Comparison of ENCODE assay signal across 22 cellular contexts in genomic region chr1:51565009-51565408, GRCh38. TPM values are rescaled to one million over a fixed set of nuclear protein-coding genes. Genes with fewer than 3 reads are reported as not detected.
DNase-seq lines count a peak whose midpoint lies in the region; ATAC-seq and TF ChIP-seq lines count a peak whose summit lies in the region.
"Had no signal": no experiment of that assay in that cellular context is flagged by ENCODE, and none has a peak within 500 bp of the region (broad histone marks: within the 10 kb centered on the region; RNA-seq: fewer than 3 reads in every experiment).

No MANE protein-coding gene starts in this region.

- POLR2A ChIA-PET in Panc1 (lab: Charles Lee), result interaction anchor here (0.6 kb wide), 1 partner anchor 154 kb away, joined by 3 read pairs; no protein-coding TSS in a partner anchor

- no peaks in the 10 kb centered on the region for H4K20me1 ChIP-seq in GM23338 (replicated peaks; ENCODE audit: insufficient read depth)

- H3K27me3 ChIP-seq in GM23338 (ENCODE audit: insufficient read depth), result no peaks in the 10 kb centered on the region
- no peaks in the 10 kb centered on the region for H3K27me3 ChIP-seq in Panc1 (ENCODE audit: control insufficient read depth, insufficient read depth, low read length)
- no peaks in the 10 kb centered on the region for H3K27me3 ChIP-seq in psoas muscle (ENCODE audit: insufficient read depth in 3 of 3, low read length in 2 of 3)
- H3K27me3 ChIP-seq: SJSA1 had no signal

- no peak overlapping the region for H3K4me3 Mint-ChIP-seq in GM23338
- H3K4me3 Mint-ChIP-seq: B cell; CD4-positive, CD25-positive, alpha-beta regulatory T cell had no signal

- DNase-seq in GM23338 (ENCODE audit: low spot score) (no peak), Panc1 (ENCODE audit: low read depth, low spot score) (no peak), erythroblast (lab: John Stamatoyannopoulos, UW) (peak; percentile 13 to 40), psoas muscle (no peak), Kasumi-1 (lab: John Stamatoyannopoulos, UW) (no peak), globus pallidus (ENCODE audit: low spot score) (no peak)
- DNase-seq: CD4-positive, CD25-positive, alpha-beta regulatory T cell; EL; GF-D8; KBM-7; NCI-H1092 treated with DMSO at 0.1 percent for 48 hours; NCI-H146; NCI-H2029; NCI-H2227 treated with DMSO at 0.1 percent for 48 hours; NCI-H510A; NCI-H774; NK-92 treated with Interleukin-12 subunit alpha and Interleukin-12 subunit beta, amount 100 ng/mL, for 24 hours; T-helper 1 cell had no signal

- H3K4me1 Mint-ChIP-seq in GM23338, result peaks cover 12% of the 10 kb centered on the region

- no peaks in the 10 kb centered on the region for H3K9me2 ChIP-seq in GM23338 (ENCODE audit: insufficient read depth)

- TF ChIP-seq CTCF in GM23338 (conservative IDR thresholded peaks at IDR 0.05; ENCODE audit: low read depth in 2 of 2), result 0 out of 4 replicates have a peak, but pooled peaks of 1 of the 2 experiments have one; percentile 12
- no peak for TF ChIP-seq CTCF in Panc1 (IDR thresholded peaks at IDR 0.05)
- no peak for TF ChIP-seq CTCF in psoas muscle (IDR thresholded peaks at IDR 0.05)

- H3K9me3 Mint-ChIP-seq in GM23338, result no peaks in the 10 kb centered on the region
- H3K9me3 Mint-ChIP-seq: CD4-positive, CD25-positive, alpha-beta regulatory T cell had no signal

- no peak overlapping the region for H3K27ac Mint-ChIP-seq in GM23338
- H3K27ac Mint-ChIP-seq: B cell had no signal

- H3K27me3 Mint-ChIP-seq in GM23338 (ENCODE audit: insufficient read depth, low read depth, poor library complexity), result peaks cover 2% of the 10 kb centered on the region
- H3K27me3 Mint-ChIP-seq: B cell; CD4-positive, CD25-positive, alpha-beta regulatory T cell had no signal

- H3K9me3 ChIP-seq in Panc1 (ENCODE audit: control insufficient read depth, insufficient read depth, low read depth, low read length) (no peaks in the 10 kb centered on the region), psoas muscle (no peaks in the 10 kb centered on the region)
- H3K9me3 ChIP-seq: SJSA1 had no signal

- WGBS in psoas muscle, 3 donors, result 68 to 79% (median 74%) methylated on average over 2 of the region's 2 CpGs

- no peaks in the 10 kb centered on the region for H3K79me2 ChIP-seq in GM23338 (replicated peaks; ENCODE audit: insufficient read depth)

- H3K4me2 ChIP-seq in GM23338, result no peak overlapping the region

- H3K4me1 ChIP-seq in GM23338 (ENCODE audit: insufficient read depth), result peaks cover 18% of the 10 kb centered on the region
- H3K4me1 ChIP-seq in Panc1 (ENCODE audit: control insufficient read depth, insufficient read depth, low read length), result peaks cover 48% of the 10 kb centered on the region
- peaks cover 63% of the 10 kb centered on the region for H3K4me1 ChIP-seq in psoas muscle

- H3K27ac ChIP-seq in GM23338 (ENCODE audit: low read depth) (no peak overlapping the region), Panc1 (ENCODE audit: low read length) (peak overlapping the region; percentile 94), psoas muscle (peak overlapping the region; percentile 53)
- H3K27ac ChIP-seq: SJSA1 had no signal

- no peak overlapping the region for H2AFZ ChIP-seq in GM23338

- H3F3A ChIP-seq in GM23338 (replicated peaks; ENCODE audit: low read depth), result no peaks in the 10 kb centered on the region

- H3K36me3 Mint-ChIP-seq in GM23338 (ENCODE audit: low read depth), result no peaks in the 10 kb centered on the region
- H3K36me3 Mint-ChIP-seq: CD4-positive, CD25-positive, alpha-beta regulatory T cell had no signal

- no peak for TF ChIP-seq POLR2A in erythroblast (IDR thresholded peaks at IDR 0.05; ENCODE audit: low read length)

- peak; percentile 84 for ATAC-seq in GM23338
- no peak for ATAC-seq in Panc1
- no peak for ATAC-seq in psoas muscle
- ATAC-seq in HG02763 (IDR thresholded peaks at IDR 0.05; ENCODE audit: unreplicated experiment), result no peak
- ATAC-seq: Right ventricle myocardium inferior had no signal

- no TSS peak for BruUV-seq in Panc1 (replicated peaks; lab: Mats Ljungman, UMichigan)

- CTCF ChIA-PET in Panc1 (lab: Charles Lee), result no interaction called here

- no peak overlapping the region for H3K4me3 ChIP-seq in GM23338
- no peak overlapping the region for H3K4me3 ChIP-seq in Panc1 (ENCODE audit: low read depth in 2 of 2, low read length in 2 of 2)
- no peak overlapping the region for H3K4me3 ChIP-seq in psoas muscle
- H3K4me3 ChIP-seq: SJSA1 had no signal

- in situ Hi-C loops in Panc1 (cut with HindIII; ENCODE audit: low pct_unique_long_range_greater_than_20kb, low sequenced_read_pairs), result no loop called here

- no peaks in the 10 kb centered on the region for H3K36me3 ChIP-seq in GM23338 (ENCODE audit: insufficient read depth)
- H3K36me3 ChIP-seq in Panc1 (ENCODE audit: control insufficient read depth, insufficient read depth, low read length), result no peaks in the 10 kb centered on the region
- no peaks in the 10 kb centered on the region for H3K36me3 ChIP-seq in psoas muscle (ENCODE audit: insufficient read depth in 1 of 2, low read depth in 1 of 2)
- H3K36me3 ChIP-seq: SJSA1 had no signal

- intact Hi-C loops in Panc1 (cut with micrococcal nuclease; ENCODE audit: unreplicated experiment), result no loop called here
- intact Hi-C loops in psoas muscle (cut with DNase I), result loop anchor here in 1 of 2 donors (5.0 kb wide), 1 partner anchor 37 kb away; no protein-coding TSS in a partner anchor

TF ChIP-seq in GM23338, 12 proteins besides CTCF, POLR2A, EP300 and RAD21 (continues in another document):
- no peak for TF ChIP-seq REST (IDR thresholded peaks at IDR 0.05; ENCODE audit: unreplicated experiment)
- TF ChIP-seq JUNB (IDR thresholded peaks at IDR 0.05; ENCODE audit: unreplicated experiment), result no peak
- TF ChIP-seq POLR2AphosphoS5 (IDR thresholded peaks at IDR 0.05; ENCODE audit: low read depth), result no peak
- TF ChIP-seq NANOG (IDR thresholded peaks at IDR 0.05; ENCODE audit: borderline replicate concordance), result no peak
- TF ChIP-seq ETS1 (IDR thresholded peaks at IDR 0.05), result no peak

RNA-seq across cellular contexts. Expression of gene EPS15, which starts 45.9 kb away (rescaled TPM):
- total RNA-seq in GM23338 (2014; rRNA removed; shearing (Covaris generic)), result 76.5 and 86.1 TPM in 2 replicates
- polyA plus RNA-seq in GM23338 (2016; fragmentation: Nextera tagmentation; extraction: Ambion mirVana), result 24.9 and 31.0 TPM in 2 replicates
- total RNA-seq in Panc1 (2021; ENCODE audit: unreplicated experiment), result 54.4 TPM
- polyA plus RNA-seq in Panc1 (2012; ENCODE audit: insufficient read length), result 15.4 TPM
- total RNA-seq in psoas muscle, result 10 to 100 TPM; 42.6 to 71.9 (median 54.1) TPM
- polyA plus RNA-seq in psoas muscle, result 10 to 100 TPM in 2 of 3 donors, 1 to 10 TPM in 1; 9.8 to 46.1 (median 21.7) TPM

RNA-seq across cellular contexts. Expression of gene OSBPL9, which starts 51.9 kb away (rescaled TPM):
- total RNA-seq in GM23338 (2014; rRNA removed; shearing (Covaris generic)), result 74.9 and 82.7 TPM in 2 replicates
- polyA plus RNA-seq in GM23338 (2016; fragmentation: Nextera tagmentation; extraction: Ambion mirVana), result 102 and 103 TPM in 2 replicates
- 85.5 TPM for total RNA-seq in Panc1 (2021; ENCODE audit: unreplicated experiment)
- polyA plus RNA-seq in Panc1 (2012; ENCODE audit: insufficient read length), result 63.5 TPM
- total RNA-seq in psoas muscle, result 100 to 1,000 TPM in 1 of 4 donors, 10 to 100 TPM in 3; 32.5 to 141 (median 52.0) TPM
- polyA plus RNA-seq in psoas muscle, result 10 to 100 TPM; 15.6 to 84.8 (median 60.6) TPM

Comparison
In these comparisons a context has a peak if more than half of its experiments do, and no peak if none do; other contexts are left out.
1. DNase-seq: peak in erythroblast (2 of 2); none in GM23338 (single experiment), Panc1 (single experiment), psoas muscle (0 of 2), Kasumi-1 (0 of 2) and globus pallidus (single experiment).